Comparison of ENCODE assay signal across 31 cellular contexts in the genomic region with DNA sequence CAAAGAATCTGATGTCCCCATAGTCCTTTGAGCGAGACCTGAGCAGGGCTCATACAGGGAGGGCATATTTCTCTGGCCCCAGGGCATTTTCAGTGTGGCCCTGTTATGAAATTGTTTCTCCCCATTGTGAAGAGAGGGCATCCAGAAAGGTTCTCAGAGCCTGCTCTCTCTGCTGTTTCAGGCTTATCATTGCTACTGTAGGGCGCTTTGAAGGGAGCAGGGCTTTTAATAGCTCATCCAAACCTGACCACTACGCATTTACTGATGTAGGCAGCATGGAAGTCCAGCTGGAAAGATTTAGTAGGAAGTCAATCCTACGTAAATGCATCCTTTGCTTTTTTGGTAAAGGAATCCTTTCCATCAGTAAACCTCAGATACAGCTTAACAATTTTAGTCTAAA.
"Had no signal": no experiment of that assay in that cellular context is flagged by ENCODE, and none has a peak within 500 bp of the region (broad histone marks: within the 10 kb centered on the region; RNA-seq: fewer than 3 reads in every experiment).

No MANE protein-coding gene starts in this region.

- H3K27me3 Mint-ChIP-seq: activated B cell treated with CpG ODN at 0.5 μM for 24 hours; activated CD8-positive, alpha-beta T cell treated with anti-CD3 and anti-CD28 coated beads for 36 hours; activated naive CD8-positive, alpha-beta T cell treated with anti-CD3 and anti-CD28 coated beads, Interleukin-2, amount 10 ng/mL, durations not matched to agents 7 days and 5 days; T-helper 17 cell had no signal

- H3K27ac Mint-ChIP-seq: activated B cell treated with CpG ODN at 0.5 μM for 24 hours; activated CD8-positive, alpha-beta T cell treated with anti-CD3 and anti-CD28 coated beads for 36 hours; activated naive CD4-positive, alpha-beta T cell treated with anti-CD3 and anti-CD28 coated beads, Interleukin-2, amount 10 ng/mL, durations not matched to agents 7 days and 5 days; activated T-helper 1 cell treated with anti-CD3 and anti-CD28 coated beads, Interleukin-12 subunit alpha, Interleukin-12 subunit beta, Interleukin-2, Interleukin-4 antibody, amounts not matched to agents 30 ng/mL and 10 ng/mL and 1 ng/mL, durations not matched to agents 14 hours and 24 hours and 36 hours; activated T-helper 2 cell treated with anti-CD3 and anti-CD28 coated beads, Interferon-gamma antibody, Interleukin-2, Interleukin-4, amounts not matched to agents 10 μg/mL and 5 μg/mL and 100 μg/mL, durations not matched to agents 14 hours and 24 hours and 36 hours; endodermal cell; T-helper 17 cell; T-helper 2 cell treated with Interferon-gamma antibody and Interleukin-4, amounts not matched to agents 5 μg/mL and 100 μg/mL, for 36 hours had no signal

- H3K36me3 ChIP-seq: colonic mucosa, WERI-Rb-1 had no signal

- ATAC-seq: activated CD4-positive, CD25-positive, alpha-beta regulatory T cell treated with anti-CD3 and anti-CD28 coated beads, Interleukin-2, amount 50 U/mL, for 24 hours; activated CD8-positive, alpha-beta T cell treated with anti-CD3 and anti-CD28 coated beads for 36 hours; activated naive CD4-positive, alpha-beta T cell treated with anti-CD3 and anti-CD28 coated beads, Interleukin-2, amount 50 U/mL, for 72 hours; foreskin keratinocyte; gastrocnemius medialis; T-helper 17 cell had no signal

- H3K27me3 ChIP-seq: brain microvascular endothelial cell, colonic mucosa, esophagus muscularis mucosa, foreskin keratinocyte, gastrocnemius medialis, heart right ventricle had no signal

- H3K9me3 Mint-ChIP-seq: activated B cell treated with CpG ODN at 0.5 μM for 24 hours; activated CD8-positive, alpha-beta T cell treated with anti-CD3 and anti-CD28 coated beads for 36 hours; activated naive CD4-positive, alpha-beta T cell treated with anti-CD3 and anti-CD28 coated beads, Interleukin-2, amount 10 ng/mL, durations not matched to agents 7 days and 5 days; activated naive CD4-positive, alpha-beta T cell treated with anti-CD3 and anti-CD28 coated beads, Interleukin-2, amount 50 U/mL, for 72 hours; activated naive CD8-positive, alpha-beta T cell treated with anti-CD3 and anti-CD28 coated beads, Interleukin-2, amount 10 ng/mL, durations not matched to agents 7 days and 5 days; activated T-helper 1 cell treated with anti-CD3 and anti-CD28 coated beads, Interleukin-12 subunit alpha, Interleukin-12 subunit beta, Interleukin-2, Interleukin-4 antibody, amounts not matched to agents 30 ng/mL and 10 ng/mL and 1 ng/mL, durations not matched to agents 14 hours and 24 hours and 36 hours; activated T-helper 2 cell treated with anti-CD3 and anti-CD28 coated beads, Interferon-gamma antibody, Interleukin-2, Interleukin-4, amounts not matched to agents 10 μg/mL and 5 μg/mL and 100 μg/mL, durations not matched to agents 14 hours and 24 hours and 36 hours; endodermal cell; T-helper 2 cell treated with Interferon-gamma antibody and Interleukin-4, amounts not matched to agents 5 μg/mL and 100 μg/mL, for 36 hours had no signal

- H3K27ac ChIP-seq: brain microvascular endothelial cell, colonic mucosa, esophagus muscularis mucosa, foreskin keratinocyte, gastrocnemius medialis, WERI-Rb-1 had no signal

- H3K9me3 ChIP-seq: colonic mucosa, esophagus muscularis mucosa, gastrocnemius medialis, heart right ventricle had no signal

- H3K4me3 ChIP-seq: colonic mucosa, esophagus muscularis mucosa, gastrocnemius medialis, heart right ventricle had no signal

- H3K4me3 Mint-ChIP-seq: activated B cell treated with CpG ODN at 0.5 μM for 24 hours; activated CD8-positive, alpha-beta T cell treated with anti-CD3 and anti-CD28 coated beads for 36 hours; activated naive CD4-positive, alpha-beta T cell treated with anti-CD3 and anti-CD28 coated beads, Interleukin-2, amount 10 ng/mL, durations not matched to agents 7 days and 5 days; activated naive CD8-positive, alpha-beta T cell treated with anti-CD3 and anti-CD28 coated beads, Interleukin-2, amount 10 ng/mL, durations not matched to agents 7 days and 5 days; activated T-helper 1 cell treated with anti-CD3 and anti-CD28 coated beads, Interleukin-12 subunit alpha, Interleukin-12 subunit beta, Interleukin-2, Interleukin-4 antibody, amounts not matched to agents 30 ng/mL and 10 ng/mL and 1 ng/mL, durations not matched to agents 14 hours and 24 hours and 36 hours; endodermal cell; T-helper 17 cell; T-helper 2 cell treated with Interferon-gamma antibody and Interleukin-4, amounts not matched to agents 5 μg/mL and 100 μg/mL, for 36 hours had no signal

- DNase-seq: activated B cell treated with CpG ODN at 0.5 μM for 24 hours; activated CD4-positive, alpha-beta T cell treated with anti-CD3 and anti-CD28 coated beads for 48 hours; activated CD4-positive, alpha-beta T cell treated with anti-CD3 and anti-CD28 coated beads, Interleukin-2, amount 50 U/mL, for 1 hour; activated CD4-positive, alpha-beta T cell treated with anti-CD3 and anti-CD28 coated beads, Interleukin-2, amount 50 U/mL, for 48 hours; activated CD8-positive, alpha-beta memory T cell treated with anti-CD3 and anti-CD28 coated beads for 24 hours; activated CD8-positive, alpha-beta T cell treated with anti-CD3 and anti-CD28 coated beads for 36 hours; activated gamma-delta T cell; activated naive CD4-positive, alpha-beta T cell; activated naive CD4-positive, alpha-beta T cell treated with anti-CD3 and anti-CD28 coated beads, Interleukin-2, amount 10 ng/mL, durations not matched to agents 7 days and 5 days; activated naive CD8-positive, alpha-beta T cell treated with anti-CD3 and anti-CD28 coated beads, Interleukin-2, amount 10 ng/mL, durations not matched to agents 7 days and 5 days; activated T-cell treated with anti-CD3 and anti-CD28 coated beads, Interleukin-2, amount 50 U/mL, for 48 hours; anterior cingulate cortex; brain microvascular endothelial cell; colonic mucosa; effector memory CD4-positive, alpha-beta T cell; endodermal cell; erythroblast; foreskin keratinocyte; gastrocnemius medialis; glutamatergic neuron; heart right ventricle; T-helper 1 cell; T-helper 17 cell; T1000; WERI-Rb-1 had no signal

- H3K4me1 ChIP-seq: colonic mucosa, foreskin keratinocyte had no signal
